ENCODE assay signal across 25 cellular contexts in the genomic region with DNA sequence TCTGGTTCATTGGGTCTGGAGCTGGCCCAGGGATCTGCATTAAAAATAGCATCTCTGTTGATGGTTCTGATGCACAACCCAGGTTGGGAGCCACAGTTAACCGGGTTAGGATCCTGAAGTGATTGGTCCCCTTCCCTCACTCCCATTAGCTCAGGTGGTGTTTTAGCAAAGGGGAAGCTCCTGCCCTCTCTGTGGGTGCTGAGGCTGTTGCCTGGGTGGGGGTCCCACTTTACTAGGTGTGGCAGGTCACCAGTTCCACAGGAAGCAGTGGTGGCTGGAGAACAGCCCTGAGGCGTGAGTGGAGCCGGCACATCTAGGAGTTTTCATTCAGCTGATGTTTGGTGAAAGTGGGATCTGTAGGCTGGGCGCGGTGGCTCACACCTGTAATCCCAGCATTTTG.
"Had no signal": no experiment of that assay in that cellular context is flagged by ENCODE, and none has a peak within 500 bp of the region (broad histone marks: within the 10 kb centered on the region; RNA-seq: fewer than 3 reads in every experiment).

No MANE protein-coding gene starts in this region.

- ATAC-seq: activated CD4-positive, CD25-positive, alpha-beta regulatory T cell treated with anti-CD3 and anti-CD28 coated beads, Interleukin-2, amount 50 U/mL, for 24 hours; activated CD8-positive, alpha-beta T cell treated with anti-CD3 and anti-CD28 coated beads for 36 hours; activated T-helper 17 cell treated with anti-CD3 and anti-CD28 coated beads, Interleukin-2, amount 50 U/mL, for 72 hours; body of pancreas; foreskin keratinocyte; left ventricle myocardium superior; sciatic nerve; stimulated activated naive B cell treated with anti-CD40 and anti-IgM and Interleukin-4, amounts not matched to agents 10 μg/mL and 1 μg/mL and 100 μg/mL, for 72 hours; T-cell had no signal

- H3K27me3 Mint-ChIP-seq: activated CD8-positive, alpha-beta T cell treated with anti-CD3 and anti-CD28 coated beads for 36 hours; activated T-helper 17 cell treated with anti-CD3 and anti-CD28 coated beads, Interleukin-2, amount 50 U/mL, for 72 hours; T-cell had no signal

- H3K4me1 ChIP-seq: body of pancreas had no signal

- H3K4me3 Mint-ChIP-seq: activated CD4-positive, alpha-beta T cell treated with anti-CD3 and anti-CD28 coated beads, Interleukin-2, amount 10 ng/mL, durations not matched to agents 7 days and 5 days; activated CD8-positive, alpha-beta T cell treated with anti-CD3 and anti-CD28 coated beads for 36 hours; activated naive CD4-positive, alpha-beta T cell treated with anti-CD3 and anti-CD28 coated beads for 36 hours; activated T-helper 17 cell treated with anti-CD3 and anti-CD28 coated beads, Interleukin-2, amount 50 U/mL, for 72 hours; nephron progenitor cell; stimulated activated naive B cell treated with anti-CD40 and anti-IgM and Interleukin-4, amounts not matched to agents 10 μg/mL and 1 μg/mL and 100 μg/mL, for 72 hours; T-helper 2 cell treated with Interferon-gamma antibody and Interleukin-4, amounts not matched to agents 5 μg/mL and 100 μg/mL, for 36 hours; type B pancreatic cell had no signal

- H3K27me3 ChIP-seq: body of pancreas, cardiac muscle cell, foreskin keratinocyte had no signal

- H3K36me3 Mint-ChIP-seq: stimulated activated naive B cell treated with anti-CD40 and anti-IgM and Interleukin-4, amounts not matched to agents 10 μg/mL and 1 μg/mL and 100 μg/mL, for 72 hours; type B pancreatic cell had no signal

- H3K9me3 ChIP-seq: body of pancreas, thoracic aorta had no signal

- H3K27ac Mint-ChIP-seq: activated naive CD4-positive, alpha-beta T cell treated with anti-CD3 and anti-CD28 coated beads for 36 hours; nephron progenitor cell; stimulated activated naive B cell treated with anti-CD40 and anti-IgM and Interleukin-4, amounts not matched to agents 10 μg/mL and 1 μg/mL and 100 μg/mL, for 72 hours; T-helper 2 cell treated with Interferon-gamma antibody and Interleukin-4, amounts not matched to agents 5 μg/mL and 100 μg/mL, for 36 hours; type B pancreatic cell had no signal

- DNase-seq: activated CD4-positive, alpha-beta T cell treated with anti-CD3 and anti-CD28 coated beads, Interleukin-2, amount 10 ng/mL, durations not matched to agents 7 days and 5 days; activated CD8-positive, alpha-beta T cell treated with anti-CD3 and anti-CD28 coated beads for 36 hours; activated naive CD4-positive, alpha-beta T cell treated with anti-CD3 and anti-CD28 coated beads for 36 hours; anterior cingulate cortex; body of pancreas; erythroblast; foreskin keratinocyte; hippocampal formation; kidney glomerular epithelial cell; left ventricle myocardium superior; mammary epithelial cell; nephron progenitor cell; nucleus accumbens; stimulated activated CD4-positive, alpha-beta T cell treated with anti-CD3 and anti-CD28 coated beads, Interleukin-2, amount 100 ng/mL, for 48 hours; stimulated activated CD8-positive, alpha-beta memory T cell treated with anti-CD3 and anti-CD28 coated beads, Interleukin-4, amount 100 ng/mL, for 48 hours; stimulated activated naive B cell treated with anti-CD40 and anti-IgM and Interleukin-4, amounts not matched to agents 10 μg/mL and 1 μg/mL and 100 μg/mL, for 72 hours; T-cell had no signal

- H3K4me3 ChIP-seq: body of pancreas, cardiac muscle cell, thoracic aorta had no signal

- H3K27ac ChIP-seq: body of pancreas, foreskin keratinocyte, thoracic aorta, VCaP had no signal

- H3K36me3 ChIP-seq: cardiac muscle cell, thoracic aorta had no signal

- H3K9me3 Mint-ChIP-seq: activated CD8-positive, alpha-beta T cell treated with anti-CD3 and anti-CD28 coated beads for 36 hours; activated naive CD4-positive, alpha-beta T cell treated with anti-CD3 and anti-CD28 coated beads for 36 hours; activated T-helper 17 cell treated with anti-CD3 and anti-CD28 coated beads, Interleukin-2, amount 50 U/mL, for 72 hours; nephron progenitor cell; stimulated activated naive B cell treated with anti-CD40 and anti-IgM and Interleukin-4, amounts not matched to agents 10 μg/mL and 1 μg/mL and 100 μg/mL, for 72 hours; T-cell; T-helper 2 cell treated with Interferon-gamma antibody and Interleukin-4, amounts not matched to agents 5 μg/mL and 100 μg/mL, for 36 hours; type B pancreatic cell had no signal
